1 cellular context compared by ENCODE assay signal in the genomic region with DNA sequence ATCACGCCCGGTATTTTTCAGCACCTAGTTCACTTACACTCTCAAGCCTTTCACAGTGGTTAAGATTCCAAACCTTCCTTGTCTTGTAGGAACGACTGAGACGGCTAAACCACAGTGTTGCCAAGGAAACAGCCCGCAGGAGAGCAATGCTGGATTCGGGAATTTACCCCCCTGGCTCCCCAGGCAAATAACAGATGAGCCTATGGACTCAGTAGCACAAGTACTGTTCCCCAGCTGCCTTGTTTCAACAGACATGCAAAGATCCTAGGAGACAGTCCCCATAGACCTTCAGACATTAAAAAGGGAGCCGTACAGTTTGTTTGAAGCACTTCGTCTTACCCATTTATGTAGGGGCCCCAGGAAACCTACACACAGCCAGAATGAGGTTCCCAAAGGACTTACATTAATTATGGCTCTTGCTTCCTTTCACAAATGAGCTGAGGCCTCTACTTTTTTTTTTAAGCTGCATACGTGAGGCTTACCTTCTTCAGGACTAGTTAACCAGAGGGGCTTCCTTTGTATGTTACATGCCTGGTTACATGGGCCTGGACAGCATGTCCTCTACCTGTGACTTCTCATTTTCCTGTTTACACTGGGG.
TF ChIP-seq lines count a peak whose summit lies in the region.

No MANE protein-coding gene starts in this region.

TF ChIP-seq in HCT116, 20 proteins besides CTCF, POLR2A, EP300 and RAD21:
- TF ChIP-seq EGR1 (IDR thresholded peaks at IDR 0.05; ENCODE audit: low read depth): no peak
- TF ChIP-seq ELF1 (IDR thresholded peaks at IDR 0.05; ENCODE audit: borderline replicate concordance, low read depth): no peak
- TF ChIP-seq SRF (IDR thresholded peaks at IDR 0.05; ENCODE audit: low read depth): no peak
- TF ChIP-seq SP1 (IDR thresholded peaks at IDR 0.05; ENCODE audit: low read depth): no peak
- no peak for TF ChIP-seq TCF7L2 (IDR thresholded peaks at IDR 0.05; ENCODE audit: borderline replicate concordance, extremely low read depth, insufficient read depth, insufficient read length)
- TF ChIP-seq CBX3 (IDR thresholded peaks at IDR 0.05; ENCODE audit: low read depth): no peak
- TF ChIP-seq ZNF274 (IDR thresholded peaks at IDR 0.05; ENCODE audit: low read depth, low read length): no peak
- TF ChIP-seq ZFX (IDR thresholded peaks at IDR 0.05): no peak
- no peak; the same call in none of the 2 replicates for TF ChIP-seq POLR2AphosphoS5 (IDR thresholded peaks at IDR 0.05; ENCODE audit: low read depth, low read length)
- TF ChIP-seq, protein P1, sequence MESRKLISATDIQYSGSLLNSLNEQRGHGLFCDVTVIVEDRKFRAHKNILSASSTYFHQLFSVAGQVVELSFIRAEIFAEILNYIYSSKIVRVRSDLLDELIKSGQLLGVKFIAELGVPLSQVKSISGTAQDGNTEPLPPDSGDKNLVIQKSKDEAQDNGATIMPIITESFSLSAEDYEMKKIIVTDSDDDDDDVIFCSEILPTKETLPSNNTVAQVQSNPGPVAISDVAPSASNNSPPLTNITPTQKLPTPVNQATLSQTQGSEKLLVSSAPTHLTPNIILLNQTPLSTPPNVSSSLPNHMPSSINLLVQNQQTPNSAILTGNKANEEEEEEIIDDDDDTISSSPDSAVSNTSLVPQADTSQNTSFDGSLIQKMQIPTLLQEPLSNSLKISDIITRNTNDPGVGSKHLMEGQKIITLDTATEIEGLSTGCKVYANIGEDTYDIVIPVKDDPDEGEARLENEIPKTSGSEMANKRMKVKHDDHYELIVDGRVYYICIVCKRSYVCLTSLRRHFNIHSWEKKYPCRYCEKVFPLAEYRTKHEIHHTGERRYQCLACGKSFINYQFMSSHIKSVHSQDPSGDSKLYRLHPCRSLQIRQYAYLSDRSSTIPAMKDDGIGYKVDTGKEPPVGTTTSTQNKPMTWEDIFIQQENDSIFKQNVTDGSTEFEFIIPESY (IDR thresholded peaks at IDR 0.05; ENCODE audit: extremely low read depth, insufficient replicate concordance, low read length): no peak
- no peak for TF ChIP-seq EZH2phosphoT487 (IDR thresholded peaks at IDR 0.05; ENCODE audit: borderline replicate concordance)
- TF ChIP-seq EZH2 (IDR thresholded peaks at IDR 0.05): no peak
- TF ChIP-seq, protein P2, sequence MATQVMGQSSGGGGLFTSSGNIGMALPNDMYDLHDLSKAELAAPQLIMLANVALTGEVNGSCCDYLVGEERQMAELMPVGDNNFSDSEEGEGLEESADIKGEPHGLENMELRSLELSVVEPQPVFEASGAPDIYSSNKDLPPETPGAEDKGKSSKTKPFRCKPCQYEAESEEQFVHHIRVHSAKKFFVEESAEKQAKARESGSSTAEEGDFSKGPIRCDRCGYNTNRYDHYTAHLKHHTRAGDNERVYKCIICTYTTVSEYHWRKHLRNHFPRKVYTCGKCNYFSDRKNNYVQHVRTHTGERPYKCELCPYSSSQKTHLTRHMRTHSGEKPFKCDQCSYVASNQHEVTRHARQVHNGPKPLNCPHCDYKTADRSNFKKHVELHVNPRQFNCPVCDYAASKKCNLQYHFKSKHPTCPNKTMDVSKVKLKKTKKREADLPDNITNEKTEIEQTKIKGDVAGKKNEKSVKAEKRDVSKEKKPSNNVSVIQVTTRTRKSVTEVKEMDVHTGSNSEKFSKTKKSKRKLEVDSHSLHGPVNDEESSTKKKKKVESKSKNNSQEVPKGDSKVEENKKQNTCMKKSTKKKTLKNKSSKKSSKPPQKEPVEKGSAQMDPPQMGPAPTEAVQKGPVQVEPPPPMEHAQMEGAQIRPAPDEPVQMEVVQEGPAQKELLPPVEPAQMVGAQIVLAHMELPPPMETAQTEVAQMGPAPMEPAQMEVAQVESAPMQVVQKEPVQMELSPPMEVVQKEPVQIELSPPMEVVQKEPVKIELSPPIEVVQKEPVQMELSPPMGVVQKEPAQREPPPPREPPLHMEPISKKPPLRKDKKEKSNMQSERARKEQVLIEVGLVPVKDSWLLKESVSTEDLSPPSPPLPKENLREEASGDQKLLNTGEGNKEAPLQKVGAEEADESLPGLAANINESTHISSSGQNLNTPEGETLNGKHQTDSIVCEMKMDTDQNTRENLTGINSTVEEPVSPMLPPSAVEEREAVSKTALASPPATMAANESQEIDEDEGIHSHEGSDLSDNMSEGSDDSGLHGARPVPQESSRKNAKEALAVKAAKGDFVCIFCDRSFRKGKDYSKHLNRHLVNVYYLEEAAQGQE (IDR thresholded peaks at IDR 0.05; ENCODE audit: low read depth): no peak
- no peak for TF ChIP-seq SIN3A (IDR thresholded peaks at IDR 0.05; ENCODE audit: low read depth)
